ENCODE assay signal across 19 cellular contexts in the genomic region with DNA sequence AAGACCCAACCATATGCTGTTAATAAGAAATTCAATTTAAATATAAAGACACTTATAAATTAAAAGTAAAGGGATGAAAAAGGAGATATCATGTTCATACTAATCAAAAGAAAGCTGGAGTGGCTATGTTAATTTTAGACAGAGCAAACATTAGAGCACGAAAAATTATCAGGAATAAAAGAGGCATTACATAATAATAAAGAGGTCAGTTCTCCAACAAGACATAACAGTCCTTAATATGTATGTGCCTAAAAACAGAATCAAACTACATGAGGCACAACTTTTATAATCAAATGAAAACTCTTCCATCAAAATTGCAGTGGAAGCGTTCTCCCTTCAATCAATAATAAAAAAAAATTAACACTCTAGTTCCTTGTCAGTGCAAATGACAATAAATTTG.
A peak's percentile ranks its signal among the peaks of the same experiment; 100 is the strongest.
DNase-seq lines count a peak whose midpoint lies in the region; ATAC-seq, FAIRE-seq and TF ChIP-seq lines count a peak whose summit lies in the region.
"Had no signal": no experiment of that assay in that cellular context is flagged by ENCODE, and none has a peak within 500 bp of the region (broad histone marks: within the 10 kb centered on the region; RNA-seq: fewer than 3 reads in every experiment).

No MANE protein-coding gene starts in this region.

- DNase-seq in A549 (ENCODE audit: low read depth in 1 of 2, low spot score in 1 of 2): no peak
- DNase-seq in astrocyte (ENCODE audit: low read depth): no peak
- DNase-seq in kidney: no peak
- no peak for DNase-seq in UCSD-AML1 (lab: John Stamatoyannopoulos, UW; ENCODE audit: unreplicated experiment)
- DNase-seq: 8988T; CD4-positive, CD25-positive, alpha-beta regulatory T cell; CD8-positive, alpha-beta memory T cell; DND-41; H9 had no signal

- no peak overlapping the region for H2AFZ ChIP-seq in astrocyte (ENCODE audit: low read depth, low read length)
- H2AFZ ChIP-seq: GM23338 had no signal

- WGBS in A549 (ENCODE audit: missing lambda C conversion rate): 8% methylated on average over 2 of the region's 2 CpGs

- no peak for TF ChIP-seq POLR2A in A549 (IDR thresholded peaks at IDR 0.05; ENCODE audit: low read length)

- H3K9me3 ChIP-seq in A549 (no peaks in the 10 kb centered on the region), astrocyte (ENCODE audit: insufficient read depth, low read depth, low read length) (no peaks in the 10 kb centered on the region), kidney (ENCODE audit: control insufficient read depth in 1 of 2, low read length in 2 of 2) (no peaks in the 10 kb centered on the region)

- H3K36me3 ChIP-seq in astrocyte (ENCODE audit: insufficient read depth, low read length) (no peaks in the 10 kb centered on the region), kidney (ENCODE audit: control insufficient read depth in 1 of 2, insufficient read depth in 2 of 2, low read length in 2 of 2) (no peaks in the 10 kb centered on the region)
- H3K36me3 ChIP-seq: BLaER1 had no signal

- CTCF ChIA-PET in A549 (lab: Yijun Ruan, JAX): no interaction called here

- H3K4me3 Mint-ChIP-seq in astrocyte (ENCODE audit: unreplicated experiment): no peak overlapping the region
- H3K4me3 Mint-ChIP-seq: B cell; CD4-positive, CD25-positive, alpha-beta regulatory T cell; CD8-positive, alpha-beta memory T cell; GM23338; H9 had no signal

- no peaks in the 10 kb centered on the region for H3K79me2 ChIP-seq in astrocyte (ENCODE audit: insufficient read depth, low read length)

- TF ChIP-seq CTCF in A549 (IDR thresholded peaks at IDR 0.05) (no peak), astrocyte (IDR thresholded peaks at IDR 0.05; ENCODE audit: insufficient read depth, low read depth, low read length) (no peak), kidney (IDR thresholded peaks at IDR 0.05; ENCODE audit: borderline replicate concordance, extremely low read depth, insufficient read depth) (no peak)

- H3K27me3 ChIP-seq in astrocyte (ENCODE audit: insufficient read depth, low read length): no peaks in the 10 kb centered on the region

- no peaks in the 10 kb centered on the region for H3K4me1 ChIP-seq in A549
- no peaks in the 10 kb centered on the region for H3K4me1 ChIP-seq in astrocyte (ENCODE audit: insufficient read depth, low read length)
- H3K4me1 ChIP-seq in kidney (ENCODE audit: control insufficient read depth in 1 of 2, insufficient read depth in 1 of 2, low read depth in 1 of 2, low read length in 2 of 2): no peaks in the 10 kb centered on the region

- no peak overlapping the region for H3K27ac Mint-ChIP-seq in astrocyte (ENCODE audit: unreplicated experiment)
- H3K27ac Mint-ChIP-seq: B cell, GM23338, H9 had no signal

- POLR2A ChIA-PET in A549 (lab: Yijun Ruan, JAX): no interaction called here

- H3K4me1 Mint-ChIP-seq in astrocyte (ENCODE audit: low read depth, unreplicated experiment): no peaks in the 10 kb centered on the region

- H3K4me2 ChIP-seq in A549: no peak overlapping the region
- H3K4me2 ChIP-seq in astrocyte (ENCODE audit: low read length): no peak overlapping the region
- H3K4me2 ChIP-seq: BLaER1, GM23338 had no signal

- no peak for TF ChIP-seq EP300 in A549 (IDR thresholded peaks at IDR 0.05)

- H3K36me3 Mint-ChIP-seq in astrocyte (ENCODE audit: low read depth, unreplicated experiment): no peaks in the 10 kb centered on the region

- ATAC-seq in A549 (no peak), GM19463 (IDR thresholded peaks at IDR 0.05; ENCODE audit: unreplicated experiment) (no peak), HG03159 (IDR thresholded peaks at IDR 0.05; ENCODE audit: unreplicated experiment) (no peak), HG02870 (IDR thresholded peaks at IDR 0.05; ENCODE audit: unreplicated experiment) (no peak)
- ATAC-seq: GM23338, HCT116 had no signal

- H3K27me3 Mint-ChIP-seq in astrocyte (ENCODE audit: low read depth, unreplicated experiment): no peaks in the 10 kb centered on the region
- H3K27me3 Mint-ChIP-seq: B cell; CD4-positive, CD25-positive, alpha-beta regulatory T cell had no signal

- H3K27ac ChIP-seq in A549: no peak overlapping the region
- H3K27ac ChIP-seq in astrocyte (ENCODE audit: low read depth, low read length): no peak overlapping the region
- no peak overlapping the region for H3K27ac ChIP-seq in kidney (ENCODE audit: low read depth in 2 of 2, low read length in 2 of 2)
- H3K27ac ChIP-seq: BLaER1, C4-2B had no signal

- no peaks in the 10 kb centered on the region for H4K20me1 ChIP-seq in astrocyte (ENCODE audit: insufficient read depth, low read length)

- no peaks in the 10 kb centered on the region for H3K9me3 Mint-ChIP-seq in astrocyte (ENCODE audit: unreplicated experiment)
- H3K9me3 Mint-ChIP-seq: GM23338 had no signal

- no peak overlapping the region for H3K9ac ChIP-seq in astrocyte (ENCODE audit: low read length)
- no peak overlapping the region for H3K9ac ChIP-seq in kidney (ENCODE audit: low read length in 2 of 2)
- H3K9ac ChIP-seq: BLaER1 had no signal

- FAIRE-seq in A549 (lab: Jason Lieb, UNC) (peak; percentile 94), astrocyte (lab: Jason Lieb, UNC) (peak; percentile 9), kidney (lab: Jason Lieb, UNC) (peak; percentile 3)
- FAIRE-seq: G401.6, GM12892 had no signal

- intact Hi-C loops in kidney (cut with DNase I): no loop called here

- H3K4me3 ChIP-seq in A549: no peak overlapping the region
- H3K4me3 ChIP-seq in astrocyte (ENCODE audit: insufficient read depth, low read depth, low read length): no peak overlapping the region
- H3K4me3 ChIP-seq in kidney (ENCODE audit: low read length in 2 of 2): no peak overlapping the region
- H3K4me3 ChIP-seq: BLaER1, GM23338 had no signal

- TF ChIP-seq RAD21 in A549 (conservative IDR thresholded peaks at IDR 0.05 in 1 of 2, IDR thresholded peaks at IDR 0.05 in 1 of 2): no peak

TF ChIP-seq in A549, 52 proteins besides CTCF, POLR2A, EP300 and RAD21:
- TF ChIP-seq POLR2AphosphoS2 (conservative IDR thresholded peaks at IDR 0.05; ENCODE audit: low read length): no peak
- TF ChIP-seq, protein P1, sequence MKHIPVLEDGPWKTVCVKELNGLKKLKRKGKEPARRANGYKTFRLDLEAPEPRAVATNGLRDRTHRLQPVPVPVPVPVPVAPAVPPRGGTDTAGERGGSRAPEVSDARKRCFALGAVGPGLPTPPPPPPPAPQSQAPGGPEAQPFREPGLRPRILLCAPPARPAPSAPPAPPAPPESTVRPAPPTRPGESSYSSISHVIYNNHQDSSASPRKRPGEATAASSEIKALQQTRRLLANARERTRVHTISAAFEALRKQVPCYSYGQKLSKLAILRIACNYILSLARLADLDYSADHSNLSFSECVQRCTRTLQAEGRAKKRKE (CRISPR knock-in tag; IDR thresholded peaks at IDR 0.05; ENCODE audit: low read depth): no peak
- TF ChIP-seq EHMT2 (IDR thresholded peaks at IDR 0.05; ENCODE audit: low read depth): no peak
- TF ChIP-seq, protein P2, sequence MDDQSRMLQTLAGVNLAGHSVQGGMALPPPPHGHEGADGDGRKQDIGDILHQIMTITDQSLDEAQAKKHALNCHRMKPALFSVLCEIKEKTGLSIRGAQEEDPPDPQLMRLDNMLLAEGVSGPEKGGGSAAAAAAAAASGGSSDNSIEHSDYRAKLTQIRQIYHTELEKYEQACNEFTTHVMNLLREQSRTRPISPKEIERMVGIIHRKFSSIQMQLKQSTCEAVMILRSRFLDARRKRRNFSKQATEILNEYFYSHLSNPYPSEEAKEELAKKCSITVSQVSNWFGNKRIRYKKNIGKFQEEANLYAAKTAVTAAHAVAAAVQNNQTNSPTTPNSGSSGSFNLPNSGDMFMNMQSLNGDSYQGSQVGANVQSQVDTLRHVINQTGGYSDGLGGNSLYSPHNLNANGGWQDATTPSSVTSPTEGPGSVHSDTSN (IDR thresholded peaks at IDR 0.05): no peak
- TF ChIP-seq HOXA7 (CRISPR knock-in tag; IDR thresholded peaks at IDR 0.05): no peak
- TF ChIP-seq MAZ (IDR thresholded peaks at IDR 0.05; ENCODE audit: borderline replicate concordance, low read depth, low read length): no peak
- TF ChIP-seq NR3C1 (IDR thresholded peaks at IDR 0.05): no peak
- TF ChIP-seq CHD2 (IDR thresholded peaks at IDR 0.05; ENCODE audit: low read length, partially characterized antibody): no peak
TF ChIP-seq in A549: peak in this region for 0.
